ENCODE assay signal across 9 cellular contexts in the genomic region with DNA sequence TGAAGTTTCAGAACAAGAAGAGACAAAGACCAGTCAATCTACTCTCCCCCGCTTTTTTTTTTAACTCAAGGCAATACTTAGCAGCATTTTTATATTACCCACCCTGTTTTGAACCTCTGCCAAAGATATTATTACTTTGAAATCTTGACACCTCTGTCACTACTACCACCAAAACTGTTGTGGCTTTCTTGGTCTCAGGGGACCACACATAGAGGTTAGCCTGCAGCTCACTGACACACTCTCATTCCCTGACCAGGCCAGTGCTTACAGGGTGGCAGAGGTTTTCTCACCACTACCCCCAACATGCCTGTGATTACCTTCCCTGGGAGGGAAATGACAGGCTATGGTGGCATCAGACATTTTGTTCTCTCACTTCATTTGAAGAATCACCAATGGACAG.
DNase-seq lines count a peak whose midpoint lies in the region; ATAC-seq, FAIRE-seq and TF ChIP-seq lines count a peak whose summit lies in the region.
"Had no signal": no experiment of that assay in that cellular context is flagged by ENCODE, and none has a peak within 500 bp of the region (broad histone marks: within the 10 kb centered on the region; RNA-seq: fewer than 3 reads in every experiment).

No MANE protein-coding gene starts in this region.

- peaks cover 0 to 6% of the 10 kb centered on the region in 2 donors for H3K36me3 Mint-ChIP-seq in activated naive CD4-positive, alpha-beta T cell treated with anti-CD3 and anti-CD28 coated beads, Interleukin-2, amount 50 U/mL, for 72 hours

- no peaks in the 10 kb centered on the region for H3K9me3 ChIP-seq in kidney (ENCODE audit: control insufficient read depth in 1 of 2, low read length in 2 of 2)
- no peaks in the 10 kb centered on the region for H3K9me3 ChIP-seq in heart left ventricle

- H3K27me3 ChIP-seq in heart left ventricle: no peaks in the 10 kb centered on the region

- no peak for FAIRE-seq in kidney (lab: Jason Lieb, UNC)

- H3K27ac ChIP-seq in kidney (ENCODE audit: low read depth in 2 of 2, low read length in 2 of 2): no peak overlapping the region
- H3K27ac ChIP-seq in heart left ventricle: no peak overlapping the region
- H3K27ac ChIP-seq: KMS-11 had no signal

- no peaks in the 10 kb centered on the region for H3K27me3 Mint-ChIP-seq in stimulated activated naive CD8-positive, alpha-beta T cell treated with anti-CD3 and anti-CD28 coated beads, Interleukin-15, amount 100 ng/mL, for 72 hours

- H3K4me3 Mint-ChIP-seq in stimulated activated naive CD8-positive, alpha-beta T cell treated with anti-CD3 and anti-CD28 coated beads, Interleukin-15, amount 100 ng/mL, for 72 hours: no peak overlapping the region

- H3K4me1 Mint-ChIP-seq in stimulated activated naive CD8-positive, alpha-beta T cell treated with anti-CD3 and anti-CD28 coated beads, Interleukin-15, amount 100 ng/mL, for 72 hours: peaks cover 16% of the 10 kb centered on the region

- TF ChIP-seq POLR2A in heart left ventricle (IDR thresholded peaks at IDR 0.05): no peak

- intact Hi-C loops in kidney (cut with DNase I): no loop called here
- intact Hi-C loops in heart left ventricle (cut with DNase I): loop anchor here in 5 of 10 donors (5.0 to 10.0 kb wide), 5 partner anchors 261 to 292 kb away; no protein-coding TSS in a partner anchor

- H3K27ac Mint-ChIP-seq in activated naive CD4-positive, alpha-beta T cell treated with anti-CD3 and anti-CD28 coated beads, Interleukin-2, amount 50 U/mL, for 72 hours: peak overlapping the region in 1 of 2 donors; percentile 39
- no peak overlapping the region for H3K27ac Mint-ChIP-seq in stimulated activated naive CD8-positive, alpha-beta T cell treated with anti-CD3 and anti-CD28 coated beads, Interleukin-15, amount 100 ng/mL, for 72 hours

- no peaks in the 10 kb centered on the region for H3K36me3 ChIP-seq in kidney (ENCODE audit: control insufficient read depth in 1 of 2, insufficient read depth in 2 of 2, low read length in 2 of 2)
- H3K36me3 ChIP-seq in heart left ventricle: peaks cover 0 to 15% (median 0%) of the 10 kb centered on the region in 9 donors

- no peaks in the 10 kb centered on the region for H3K4me1 ChIP-seq in kidney (ENCODE audit: control insufficient read depth in 1 of 2, insufficient read depth in 1 of 2, low read depth in 1 of 2, low read length in 2 of 2)
- peaks cover 0 to 15% (median 5%) of the 10 kb centered on the region in 12 donors for H3K4me1 ChIP-seq in heart left ventricle

- no peak overlapping the region for H3K9ac ChIP-seq in kidney (ENCODE audit: low read length in 2 of 2)
- H3K9ac ChIP-seq: KMS-11 had no signal

- no peaks in the 10 kb centered on the region for H3K9me3 Mint-ChIP-seq in activated naive CD4-positive, alpha-beta T cell treated with anti-CD3 and anti-CD28 coated beads, Interleukin-2, amount 50 U/mL, for 72 hours
- no peaks in the 10 kb centered on the region for H3K9me3 Mint-ChIP-seq in stimulated activated naive CD8-positive, alpha-beta T cell treated with anti-CD3 and anti-CD28 coated beads, Interleukin-15, amount 100 ng/mL, for 72 hours

- DNase-seq in activated naive CD4-positive, alpha-beta T cell treated with anti-CD3 and anti-CD28 coated beads, Interleukin-2, amount 50 U/mL, for 72 hours (ENCODE audit: low spot score in 2 of 2): no peak
- no peak for DNase-seq in activated naive CD4-positive, alpha-beta T cell treated with Interleukin-2 at 50 U/mL for 16 hours
- peak; percentile 25 to 64 for DNase-seq in stimulated activated naive CD8-positive, alpha-beta T cell treated with anti-CD3 and anti-CD28 coated beads, Interleukin-15, amount 100 ng/mL, for 72 hours
- no peak for DNase-seq in kidney
- no peak for DNase-seq in glomerular visceral epithelial cell (ENCODE audit: extremely low spot score)
- no peak for DNase-seq in heart left ventricle

- peak; percentile 38 to 75 for ATAC-seq in activated naive CD4-positive, alpha-beta T cell treated with anti-CD3 and anti-CD28 coated beads, Interleukin-2, amount 50 U/mL, for 72 hours
- peak; percentile 98 for ATAC-seq in HG02610 (IDR thresholded peaks at IDR 0.05; ENCODE audit: unreplicated experiment)
- ATAC-seq in HG03460 (IDR thresholded peaks at IDR 0.05; ENCODE audit: unreplicated experiment): peak; percentile 95
- ATAC-seq in stimulated activated naive CD8-positive, alpha-beta T cell treated with anti-CD3 and anti-CD28 coated beads, Interleukin-15, amount 100 ng/mL, for 72 hours: peak; percentile 99
- ATAC-seq in heart left ventricle: no peak

- TF ChIP-seq CTCF in kidney (IDR thresholded peaks at IDR 0.05; ENCODE audit: borderline replicate concordance, extremely low read depth, insufficient read depth): no peak
- no peak for TF ChIP-seq CTCF in heart left ventricle (IDR thresholded peaks at IDR 0.05)

- H3K4me3 ChIP-seq in kidney (ENCODE audit: low read length in 2 of 2): no peak overlapping the region
- H3K4me3 ChIP-seq in heart left ventricle: no peak overlapping the region

- WGBS in heart left ventricle, 4 donors: 96 to 100% (median 99%) methylated on average over 1 of the region's 1 CpG

Comparison
In these comparisons a context has a peak if more than half of its experiments do, and no peak if none do; other contexts are left out.
1. ATAC-seq: peak in activated naive CD4-positive, alpha-beta T cell treated with anti-CD3 and anti-CD28 coated beads, Interleukin-2, amount 50 U/mL, for 72 hours (2 of 2), HG02610 (single experiment), HG03460 (single experiment) and stimulated activated naive CD8-positive, alpha-beta T cell treated with anti-CD3 and anti-CD28 coated beads, Interleukin-15, amount 100 ng/mL, for 72 hours (single experiment); none in heart left ventricle (0 of 4).
2. DNase-seq: peak in stimulated activated naive CD8-positive, alpha-beta T cell treated with anti-CD3 and anti-CD28 coated beads, Interleukin-15, amount 100 ng/mL, for 72 hours (2 of 2); none in activated naive CD4-positive, alpha-beta T cell treated with anti-CD3 and anti-CD28 coated beads, Interleukin-2, amount 50 U/mL, for 72 hours (0 of 2), activated naive CD4-positive, alpha-beta T cell treated with Interleukin-2 at 50 U/mL for 16 hours (single experiment), kidney (single experiment), glomerular visceral epithelial cell (single experiment) and heart left ventricle (0 of 5).